8 cellular contexts compared by ENCODE assay signal in genomic region chr4:80989921-80990544, GRCh38. TPM values are rescaled to one million over a fixed set of nuclear protein-coding genes. Genes with fewer than 3 reads are reported as not detected.
A peak's percentile ranks its signal among the peaks of the same experiment; 100 is the strongest.
DNase-seq lines count a peak whose midpoint lies in the region; ATAC-seq, FAIRE-seq and TF ChIP-seq lines count a peak whose summit lies in the region.

No MANE protein-coding gene starts in this region.

- ATAC-seq in GM18907 (IDR thresholded peaks at IDR 0.05; ENCODE audit: unreplicated experiment) (peak; percentile 78), HG03520 (IDR thresholded peaks at IDR 0.05; ENCODE audit: unreplicated experiment) (peak; percentile 64), HepG2 (peak; percentile 74), upper lobe of right lung (peak; percentile 80), GM19467 (IDR thresholded peaks at IDR 0.05; ENCODE audit: unreplicated experiment) (no peak)

- H2AFZ ChIP-seq in mammary epithelial cell (ENCODE audit: low read depth, low read length) (no peak overlapping the region), HepG2 (ENCODE audit: low read length) (no peak overlapping the region)

- H3K4me3 ChIP-seq in mammary epithelial cell (replicated peaks in 1 of 3; ENCODE audit: insufficient read depth in 1 of 3, low read depth in 2 of 3, low read length in 3 of 3): no peak overlapping the region
- no peak overlapping the region for H3K4me3 ChIP-seq in HepG2 (replicated peaks in 1 of 3; ENCODE audit: insufficient read depth in 1 of 3, low read depth in 2 of 3, low read length in 3 of 3)
- no peak overlapping the region for H3K4me3 ChIP-seq in upper lobe of right lung

- WGBS in mammary epithelial cell (ENCODE audit: low coverage, missing lambda C conversion rate): 0% methylated on average over 2 of the region's 2 CpGs
- 2% methylated on average over 2 of the region's 2 CpGs for WGBS in HepG2 (ENCODE audit: low lambda C conversion rate)

- peak; percentile 63 to 68 for TF ChIP-seq CTCF in mammary epithelial cell (conservative IDR thresholded peaks at IDR 0.05 in 1 of 2, IDR thresholded peaks at IDR 0.05 in 1 of 2; ENCODE audit: extremely low read depth in 1 of 2, insufficient read depth in 1 of 2, low read depth in 1 of 2, low read length in 2 of 2)
- peak; percentile 67 for TF ChIP-seq CTCF in HepG2 (CRISPR knock-in tag; IDR thresholded peaks at IDR 0.05)
- TF ChIP-seq CTCF in upper lobe of right lung (IDR thresholded peaks at IDR 0.05): peak; percentile 68

- no peaks in the 10 kb centered on the region for H4K20me1 ChIP-seq in mammary epithelial cell (ENCODE audit: insufficient read depth, low read length)
- H4K20me1 ChIP-seq in HepG2 (ENCODE audit: insufficient read depth, low read length): no peaks in the 10 kb centered on the region

- BruUV-seq in mammary epithelial cell (replicated peaks; lab: Mats Ljungman, UMichigan) (no TSS peak), HepG2 (replicated peaks; lab: Mats Ljungman, UMichigan) (no TSS peak)

- H3K27ac ChIP-seq in mammary epithelial cell (ENCODE audit: insufficient read depth, low read depth, low read length) (no peak overlapping the region), HepG2 (ENCODE audit: extremely low read length, insufficient read depth, low read length) (no peak overlapping the region), upper lobe of right lung (no peak overlapping the region)

- DNase-seq in D341Med (ENCODE audit: low spot score) (peak; percentile 51), NCI-H82 (lab: John Stamatoyannopoulos, UW) (peak; percentile 84), mammary epithelial cell (peak; percentile 39), HepG2 (ENCODE audit: low spot score) (peak; percentile 40), upper lobe of right lung (no peak)

- TF ChIP-seq EP300 in HepG2 (IDR thresholded peaks at IDR 0.05; ENCODE audit: low read depth in 2 of 2, low read length in 2 of 2): no peak
- no peak for TF ChIP-seq EP300 in HepG2 (CRISPR knock-in tag; IDR thresholded peaks at IDR 0.05; ENCODE audit: borderline replicate concordance)

- H3K4me1 ChIP-seq in mammary epithelial cell (ENCODE audit: insufficient read depth, low read length): no peaks in the 10 kb centered on the region
- H3K4me1 ChIP-seq in HepG2 (ENCODE audit: insufficient read depth, low read length): no peaks in the 10 kb centered on the region
- H3K4me1 ChIP-seq in upper lobe of right lung: no peaks in the 10 kb centered on the region

- H3K4me2 ChIP-seq in mammary epithelial cell (ENCODE audit: insufficient read depth, low read depth, low read length) (no peak overlapping the region), HepG2 (ENCODE audit: low read depth, low read length) (no peak overlapping the region)

- peak; percentile 64 for FAIRE-seq in HepG2 (lab: Jason Lieb, UNC)

- no peaks in the 10 kb centered on the region for H3K79me2 ChIP-seq in mammary epithelial cell (ENCODE audit: insufficient read depth, low read length)
- no peaks in the 10 kb centered on the region for H3K79me2 ChIP-seq in HepG2 (ENCODE audit: insufficient read depth, low read length)

- peak; percentile 34; the same call in 1 of the 2 replicates for TF ChIP-seq RAD21 in HepG2 (CRISPR knock-in tag; IDR thresholded peaks at IDR 0.05)

- intact Hi-C loops in mammary epithelial cell (cut with micrococcal nuclease) (loop anchor here (1.0 kb wide), 3 partner anchors 371 to 628 kb away; no protein-coding TSS in a partner anchor), HepG2 (cut with micrococcal nuclease; ENCODE audit: unreplicated experiment) (loop anchor here (1.0 to 5.0 kb wide), 3 partner anchors 373 to 628 kb away; no protein-coding TSS in a partner anchor), upper lobe of right lung (cut with DNase I) (no loop called here)

- no peaks in the 10 kb centered on the region for H3K27me3 ChIP-seq in mammary epithelial cell (ENCODE audit: insufficient read depth, low read length)
- no peaks in the 10 kb centered on the region for H3K27me3 ChIP-seq in HepG2 (ENCODE audit: control insufficient read depth in 1 of 2, insufficient read depth in 2 of 2, low read length in 2 of 2)
- H3K27me3 ChIP-seq in upper lobe of right lung: no peaks in the 10 kb centered on the region

- H3K9me3 ChIP-seq in mammary epithelial cell (replicated peaks; ENCODE audit: insufficient read depth, low read length) (no peaks in the 10 kb centered on the region), HepG2 (ENCODE audit: low read length) (no peaks in the 10 kb centered on the region), upper lobe of right lung (no peaks in the 10 kb centered on the region)

- CTCF ChIA-PET in mammary epithelial cell (lab: Charles Lee; ENCODE audit: low non-redundant PET): no interaction called here
- CTCF ChIA-PET in HepG2 (lab: Yijun Ruan, JAX; ENCODE audit: low intra/inter-chr PET ratio, low total read pairs): interaction anchor here (1.5 to 1.9 kb wide), 2 partner anchors 625 to 629 kb away, joined by 6 read pairs; no protein-coding TSS in a partner anchor

- dilution Hi-C loops in mammary epithelial cell (cut with HindIII; ENCODE audit: low sequenced_read_pairs): no loop called here

- TF ChIP-seq POLR2A in HepG2 (IDR thresholded peaks at IDR 0.05; ENCODE audit: insufficient read depth in 1 of 2, low read depth in 2 of 2, low read length in 2 of 2): no peak

- H3K9ac ChIP-seq in mammary epithelial cell (ENCODE audit: insufficient read depth, low read length): no peak overlapping the region
- H3K9ac ChIP-seq in HepG2 (ENCODE audit: insufficient read depth, low read depth, low read length): no peak overlapping the region

- no peaks in the 10 kb centered on the region for H3K36me3 ChIP-seq in mammary epithelial cell (ENCODE audit: insufficient read depth, low read length)
- no peaks in the 10 kb centered on the region for H3K36me3 ChIP-seq in HepG2 (replicated peaks in 1 of 2; ENCODE audit: control insufficient read depth in 1 of 2, insufficient read depth in 2 of 2, low read length in 2 of 2)
- H3K36me3 ChIP-seq in upper lobe of right lung: no peaks in the 10 kb centered on the region

- POLR2A ChIA-PET in HepG2 (lab: Yijun Ruan, JAX): no interaction called here

- in situ Hi-C loops in mammary epithelial cell (cut with MboI; ENCODE audit: low sequenced_read_pairs in 2 of 2): loop anchor here (25.0 kb wide), 1 partner anchor 378 kb away; no protein-coding TSS in a partner anchor
- in situ Hi-C loops in HepG2 (cut with HindIII; ENCODE audit: extremely low pct_ligation_motif_present, low pct_unique_long_range_greater_than_20kb): loop anchor here (5.0 kb wide), 1 partner anchor 628 kb away; no protein-coding TSS in a partner anchor

TF ChIP-seq in HepG2, 621 proteins besides CTCF, POLR2A, EP300 and RAD21 (continues in another document):
- TF ChIP-seq SMC3 (IDR thresholded peaks at IDR 0.05; ENCODE audit: low read length) (peak; percentile 54; the same call in 1 of the 2 replicates), PHF8 (CRISPR knock-in tag; IDR thresholded peaks at IDR 0.05) (no peak), ELF3 (CRISPR knock-in tag; IDR thresholded peaks at IDR 0.05) (peak; percentile 61), MAZ (IDR thresholded peaks at IDR 0.05; ENCODE audit: borderline replicate concordance, low read depth, low read length) (no peak), MAZ (CRISPR knock-in tag; IDR thresholded peaks at IDR 0.05; ENCODE audit: low read depth) (no peak), ZNF7 (CRISPR knock-in tag; IDR thresholded peaks at IDR 0.05) (no peak), SALL1 (CRISPR knock-in tag; IDR thresholded peaks at IDR 0.05) (no peak), MAFK (conservative IDR thresholded peaks at IDR 0.05 in 1 of 2, IDR thresholded peaks at IDR 0.05 in 1 of 2; ENCODE audit: low read length in 2 of 2) (0 out of 4 replicates have a peak, but pooled peaks of 1 of the 2 experiments have one; percentile 20), STAG1 (CRISPR knock-in tag; IDR thresholded peaks at IDR 0.05) (peak; percentile 47; the same call in 1 of the 2 replicates), FOXA1 (IDR thresholded peaks at IDR 0.05) (no peak), FOXA1 (CRISPR knock-in tag; IDR thresholded peaks at IDR 0.05) (no peak), SNAPC5 (CRISPR knock-in tag; IDR thresholded peaks at IDR 0.05; ENCODE audit: borderline replicate concordance) (no peak), ZFP41 (CRISPR knock-in tag; IDR thresholded peaks at IDR 0.05; ENCODE audit: borderline replicate concordance) (no peak), THAP11 (CRISPR knock-in tag; IDR thresholded peaks at IDR 0.05) (no peak)

RNA-seq across cellular contexts. Expression of gene BMP3, which starts 40.5 kb away (rescaled TPM):
- total RNA-seq in mammary epithelial cell: under 1 TPM in 1 of 2 donors, not detected in 1; under 0.01 TPM
- polyA plus RNA-seq in mammary epithelial cell: not detected
- polyA minus RNA-seq in mammary epithelial cell: not detected
- total RNA-seq in HepG2 (2016; rRNA removed; fragmentation: Illumina TruSeq; extraction: Trizol): not detected in 2 replicates
- total RNA-seq in HepG2 (2016; cell fraction: cytosol; rRNA removed; fragmentation: Illumina TruSeq; extraction: Trizol; ENCODE audit: low read depth): not detected in 2 replicates
- not detected in 2 replicates for total RNA-seq in HepG2 (2016; cell fraction: insoluble cytoplasmic fraction; rRNA removed; fragmentation: Illumina TruSeq; extraction: Trizol)
- not detected in 2 replicates for total RNA-seq in HepG2 (2016; cell fraction: membrane; rRNA removed; fragmentation: Illumina TruSeq; extraction: Trizol)
- total RNA-seq in HepG2 (2016; cell fraction: nucleus; rRNA removed; fragmentation: Illumina TruSeq; extraction: Trizol): not detected in 2 replicates
- 0.01 TPM in 1 of 2 replicates, not detected in the other for polyA plus RNA-seq in HepG2 (2011; rRNA removed)
- polyA plus RNA-seq in HepG2 (2011; cell fraction: cytosol; rRNA removed): not detected in 2 replicates
- polyA plus RNA-seq in HepG2 (2011; cell fraction: nucleus; rRNA removed): not detected in 2 replicates
- polyA plus RNA-seq in HepG2 (2012): not detected in 2 replicates
- not detected in 2 replicates for polyA plus RNA-seq in HepG2 (2016; cell fraction: cytosol; fragmentation: Illumina TruSeq; extraction: Trizol; ENCODE audit: low read depth)
- polyA plus RNA-seq in HepG2 (2016; cell fraction: insoluble cytoplasmic fraction; fragmentation: Illumina TruSeq; extraction: Trizol; ENCODE audit: low read depth): not detected in 2 replicates
- not detected in 2 replicates for polyA plus RNA-seq in HepG2 (2016; cell fraction: membrane; fragmentation: Illumina TruSeq; extraction: Trizol; ENCODE audit: low read depth)
- not detected in 2 replicates for polyA plus RNA-seq in HepG2 (2016; cell fraction: nucleus; fragmentation: Illumina TruSeq; extraction: Trizol; ENCODE audit: insufficient read depth, low read depth)
- polyA minus RNA-seq in HepG2 (2011; rRNA and poly(A)+ RNA removed; ENCODE audit: low replicate concordance): not detected in 2 replicates
- polyA minus RNA-seq in HepG2 (2011; cell fraction: cytosol; rRNA and poly(A)+ RNA removed): not detected in 2 replicates
- polyA minus RNA-seq in HepG2 (2011; cell fraction: nucleus; rRNA and poly(A)+ RNA removed): not detected in 2 replicates
- total RNA-seq in upper lobe of right lung: 15.5 TPM

Comparison
In these comparisons a context has a peak if more than half of its experiments do, and no peak if none do; other contexts are left out.
1. RNA of gene BMP3, which starts 40.5 kb away (total RNA-seq): 15.5 TPM in upper lobe of right lung (single experiment); under 0.01 TPM in mammary epithelial cell and not detected in HepG2; every median in the first group is over 10 times any median in the second.
2. Peak in every context shown above with its lines, with median percentiles within 50 percentile points of each other: CTCF ChIP-seq.